In the genomic region with DNA sequence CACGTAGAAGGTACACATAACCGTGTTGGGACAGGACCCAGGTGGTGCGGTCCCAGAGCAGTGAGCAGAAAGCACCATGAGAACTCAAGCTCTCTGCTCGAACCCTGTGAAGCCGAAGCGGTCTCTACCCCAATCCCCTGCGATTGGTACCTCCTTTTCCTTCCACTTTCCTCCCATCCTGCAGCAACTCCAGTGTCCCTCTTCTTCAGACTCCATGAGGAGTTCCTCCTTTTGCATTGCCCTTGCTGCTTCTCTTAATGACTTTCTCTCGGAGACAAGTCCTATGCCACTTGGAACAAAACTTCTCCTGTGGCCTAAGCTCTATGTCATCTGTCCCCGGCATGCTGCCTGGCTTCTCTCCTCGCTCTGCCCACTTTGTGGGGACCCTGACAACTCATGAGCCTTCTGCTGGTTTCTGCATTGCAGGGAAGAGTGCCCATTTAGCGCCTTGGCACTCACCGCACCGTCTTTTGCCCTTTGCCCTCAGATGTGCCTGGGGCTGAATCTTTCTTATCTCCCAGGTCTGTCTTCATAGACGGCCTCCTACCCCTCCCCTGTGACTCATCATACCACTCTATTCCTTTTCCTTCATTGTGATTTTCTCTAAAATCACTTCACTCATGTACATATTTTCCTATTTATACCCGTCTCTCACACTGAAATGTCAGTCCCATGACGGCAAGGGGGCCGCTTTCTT, we compare ENCODE assay signal across 16 cellular contexts. TPM values are rescaled to one million over a fixed set of nuclear protein-coding genes. Genes with fewer than 3 reads are reported as not detected.
"Had no signal": no experiment of that assay in that cellular context is flagged by ENCODE, and none has a peak within 500 bp of the region (broad histone marks: within the 10 kb centered on the region; RNA-seq: fewer than 3 reads in every experiment).

No MANE protein-coding gene starts in this region.

- H3K36me3 ChIP-seq: lower lobe of right lung, upper lobe of left lung had no signal

- H3K4me3 Mint-ChIP-seq: mesothelial cell of epicardium had no signal

- H3K27me3 ChIP-seq: testis, upper lobe of left lung had no signal

- H3K9me3 Mint-ChIP-seq: activated T-helper 2 cell treated with anti-CD3 and anti-CD28 coated beads, Interferon-gamma antibody, Interleukin-2, Interleukin-4, amounts not matched to agents 10 μg/mL and 5 μg/mL and 100 μg/mL, durations not matched to agents 14 hours and 24 hours and 36 hours; mesothelial cell of epicardium had no signal

- H3K4me2 ChIP-seq: smooth muscle cell had no signal

- H3K4me3 ChIP-seq: lower lobe of right lung, smooth muscle cell, testis, upper lobe of left lung had no signal

- H3K27ac ChIP-seq: lower lobe of right lung, upper lobe of left lung had no signal

- H3K36me3 Mint-ChIP-seq: mesothelial cell of epicardium had no signal

- ATAC-seq: esophagus mucosa, lower lobe of right lung, SK-N-SH treated with all-trans-retinoic acid at 6 μM for 48 hours had no signal

- DNase-seq: activated naive CD4-positive, alpha-beta T cell treated with anti-CD3 and anti-CD28 coated beads, Interleukin-2, amount 50 U/mL, for 16 hours; activated T-cell treated with anti-CD3 and anti-CD28 coated beads, Interleukin-2, amount 50 U/mL, for 1 hour; effector CD4-positive, alpha-beta T cell; left cardiac atrium; lower lobe of right lung; stimulated activated CD4-positive, alpha-beta T cell treated with anti-CD3 and anti-CD28 coated beads, Interleukin-4, amount 100 ng/mL, for 1 hour; testis; upper lobe of left lung had no signal

- H3K9me3 ChIP-seq: lower lobe of right lung, testis, upper lobe of left lung had no signal

- H3K27ac Mint-ChIP-seq: activated T-helper 2 cell treated with anti-CD3 and anti-CD28 coated beads, Interferon-gamma antibody, Interleukin-2, Interleukin-4, amounts not matched to agents 10 μg/mL and 5 μg/mL and 100 μg/mL, durations not matched to agents 14 hours and 24 hours and 36 hours; mesothelial cell of epicardium had no signal

RNA-seq across cellular contexts. Expression of a gene that starts 9.2 kb away (rescaled TPM):
- total RNA-seq: bronchial epithelial cell, cerebellum, osteocyte, smooth muscle cell had no signal
- polyA plus RNA-seq: smooth muscle cell had no signal
